ENCODE assay signal across 8 cellular contexts in the genomic region with DNA sequence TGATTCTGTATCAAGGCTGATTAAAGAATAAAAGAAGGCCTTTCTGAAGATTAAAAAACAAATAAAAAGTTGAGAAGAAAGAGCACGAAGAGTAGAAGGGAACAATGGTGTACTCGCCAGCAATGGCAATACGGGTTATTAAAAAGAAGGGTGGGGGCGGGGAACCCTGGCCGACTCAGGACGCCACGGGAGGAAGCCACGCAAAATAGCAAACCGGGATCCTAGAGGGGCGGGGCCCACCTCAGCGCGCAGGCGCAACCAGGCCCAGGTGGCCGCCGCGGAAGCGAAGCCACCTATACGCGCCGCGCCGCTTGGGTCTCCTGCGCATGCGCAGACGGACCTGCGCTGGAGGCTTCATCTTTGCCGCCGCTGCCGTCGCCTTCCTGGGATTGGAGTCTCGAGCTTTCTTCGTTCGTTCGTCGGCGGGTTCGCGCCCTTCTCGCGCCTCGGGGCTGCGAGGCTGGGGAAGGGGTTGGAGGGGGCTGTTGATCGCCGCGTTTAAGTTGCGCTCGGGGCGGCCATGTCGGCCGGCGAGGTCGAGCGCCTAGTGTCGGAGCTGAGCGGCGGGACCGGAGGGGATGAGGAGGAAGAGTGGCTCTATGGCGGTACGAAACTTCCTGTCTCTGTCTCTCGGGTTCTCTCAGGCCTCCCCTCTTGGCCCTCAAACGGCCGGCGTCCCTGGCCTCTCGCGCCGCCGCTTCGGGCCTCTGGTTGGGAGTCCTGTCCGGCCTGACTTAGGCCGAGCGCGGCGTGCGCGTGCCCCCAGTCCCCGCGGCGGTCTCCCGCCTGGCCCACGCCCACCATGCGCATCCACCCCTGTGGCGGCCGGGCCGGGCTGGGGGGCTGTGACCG. TPM values are rescaled to one million over a fixed set of nuclear protein-coding genes. Genes with fewer than 3 reads are reported as not detected.
DNase-seq lines count a peak whose midpoint lies in the region; ATAC-seq lines count a peak whose summit lies in the region.

A gene with protein sequence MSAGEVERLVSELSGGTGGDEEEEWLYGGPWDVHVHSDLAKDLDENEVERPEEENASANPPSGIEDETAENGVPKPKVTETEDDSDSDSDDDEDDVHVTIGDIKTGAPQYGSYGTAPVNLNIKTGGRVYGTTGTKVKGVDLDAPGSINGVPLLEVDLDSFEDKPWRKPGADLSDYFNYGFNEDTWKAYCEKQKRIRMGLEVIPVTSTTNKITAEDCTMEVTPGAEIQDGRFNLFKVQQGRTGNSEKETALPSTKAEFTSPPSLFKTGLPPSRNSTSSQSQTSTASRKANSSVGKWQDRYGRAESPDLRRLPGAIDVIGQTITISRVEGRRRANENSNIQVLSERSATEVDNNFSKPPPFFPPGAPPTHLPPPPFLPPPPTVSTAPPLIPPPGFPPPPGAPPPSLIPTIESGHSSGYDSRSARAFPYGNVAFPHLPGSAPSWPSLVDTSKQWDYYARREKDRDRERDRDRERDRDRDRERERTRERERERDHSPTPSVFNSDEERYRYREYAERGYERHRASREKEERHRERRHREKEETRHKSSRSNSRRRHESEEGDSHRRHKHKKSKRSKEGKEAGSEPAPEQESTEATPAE (plus strand): TSS at position 323 of the 852 bp plus-strand sequence. CDS start 198 bp downstream, at position 521.

- H3K4me1 ChIP-seq in BLaER1: peaks cover 25% of the 10 kb centered on the region

- no peaks in the 10 kb centered on the region for H3K9me3 Mint-ChIP-seq in dendritic cell treated with granulocyte-macrophage colony-stimulating factor and Interleukin-4, amounts not matched to agents 40 ng/mL and 50 ng/mL, for 4 days

- no peaks in the 10 kb centered on the region for H3K27me3 Mint-ChIP-seq in dendritic cell treated with granulocyte-macrophage colony-stimulating factor and Interleukin-4, amounts not matched to agents 40 ng/mL and 50 ng/mL, for 4 days

- peak within 1 kb of the TSS; percentile 92 for H3K27ac ChIP-seq in BLaER1

- H3K9me3 ChIP-seq in BLaER1: no peaks in the 10 kb centered on the region

- ATAC-seq in GM19324 (IDR thresholded peaks at IDR 0.05; ENCODE audit: low FRiP score, unreplicated experiment) (peak; percentile 92), HG03469 (IDR thresholded peaks at IDR 0.05; ENCODE audit: unreplicated experiment) (peak; percentile 89), left lobe of liver (peak; percentile 98)

- peak within 1 kb of the TSS; percentile 95 for H3K4me3 ChIP-seq in BLaER1

- peak within 1 kb of the TSS; percentile 96 for H3K9ac ChIP-seq in BLaER1

- peaks cover 29% of the 10 kb centered on the region for H3K36me3 Mint-ChIP-seq in dendritic cell treated with granulocyte-macrophage colony-stimulating factor and Interleukin-4, amounts not matched to agents 40 ng/mL and 50 ng/mL, for 4 days (ENCODE audit: low read depth)

- H3K4me1 Mint-ChIP-seq in dendritic cell treated with granulocyte-macrophage colony-stimulating factor and Interleukin-4, amounts not matched to agents 40 ng/mL and 50 ng/mL, for 4 days (ENCODE audit: low read depth): peaks cover 27% of the 10 kb centered on the region

- peak within 1 kb of the TSS; percentile 99 for H3K4me3 Mint-ChIP-seq in dendritic cell treated with granulocyte-macrophage colony-stimulating factor and Interleukin-4, amounts not matched to agents 40 ng/mL and 50 ng/mL, for 4 days

- no peaks in the 10 kb centered on the region for H3K27me3 ChIP-seq in BLaER1

- H3K36me3 ChIP-seq in BLaER1: peaks cover 15% of the 10 kb centered on the region

- H3K27ac Mint-ChIP-seq in dendritic cell treated with granulocyte-macrophage colony-stimulating factor and Interleukin-4, amounts not matched to agents 40 ng/mL and 50 ng/mL, for 4 days: peak within 1 kb of the TSS; percentile 98

- peaks cover 49% of the 10 kb centered on the region for H4K20me1 ChIP-seq in BLaER1

- H3K4me2 ChIP-seq in BLaER1: peak within 1 kb of the TSS; percentile 70

- DNase-seq in NCI-H526 treated with DMSO at 0.1 percent for 48 hours (lab: John Stamatoyannopoulos, UW) (peak; percentile 91), left lobe of liver (ENCODE audit: low spot score) (peak; percentile 97)
- peak; percentile 94 for DNase-seq in activated CD4-positive, alpha-beta T cell treated with anti-CD3 and anti-CD28 coated beads, Interleukin-2, amount 50 U/mL, for 24 hours (ENCODE audit: low read depth in 1 of 2, low spot score in 1 of 2)
- peak; percentile 93 for DNase-seq in stimulated activated CD4-positive, alpha-beta T cell treated with anti-CD3 and anti-CD28 coated beads, Interleukin-2, amount 100 ng/mL, for 4 hours (ENCODE audit: low read depth)

- intact Hi-C loops in dendritic cell treated with granulocyte-macrophage colony-stimulating factor and Interleukin-4, amounts not matched to agents 40 ng/mL and 50 ng/mL, for 4 days (cut with micrococcal nuclease): loop anchor here (1.0 to 5.0 kb wide), 3 partner anchors 11 to 855 kb away; a partner anchor contains a TSS

RNA-seq across cellular contexts. Expression of the gene that starts here (rescaled TPM):
- total RNA-seq in left lobe of liver: 13.4 TPM

Comparison
In these comparisons a context has a peak if more than half of its experiments do, and no peak if none do; other contexts are left out.
1. Peak in every context shown above with its lines: DNase-seq, ATAC-seq, H3K4me3 ChIP-seq and H3K27ac ChIP-seq.